8 cellular contexts compared by ENCODE assay signal in genomic region chr2:37654932-37655331, GRCh38. TPM values are rescaled to one million over a fixed set of nuclear protein-coding genes. Genes with fewer than 3 reads are reported as not detected.
A peak's percentile ranks its signal among the peaks of the same experiment; 100 is the strongest.
DNase-seq lines count a peak whose midpoint lies in the region; ATAC-seq, FAIRE-seq and TF ChIP-seq lines count a peak whose summit lies in the region.

No MANE protein-coding gene starts in this region.

- no peak for TF ChIP-seq RAD21 in IMR-90 (IDR thresholded peaks at IDR 0.05; ENCODE audit: low read length)

- H3K9me3 ChIP-seq in IMR-90 (ENCODE audit: control insufficient read depth, insufficient read depth, low read length) (no peaks in the 10 kb centered on the region), endothelial cell of umbilical vein (replicated peaks; ENCODE audit: control insufficient read depth, insufficient read depth, low read length) (no peaks in the 10 kb centered on the region), smooth muscle cell (replicated peaks; ENCODE audit: low read depth) (no peaks in the 10 kb centered on the region)

- H4K8ac ChIP-seq in IMR-90 (ENCODE audit: low read depth in 2 of 2, low read length in 2 of 2), result no peak overlapping the region

- 76% methylated on average over 2 of the region's 4 CpGs; no CpG with 5 or more reads in 1 of the 2 experiments for WGBS in IMR-90 (ENCODE audit: extremely low coverage in 2 of 2, insufficient read length in 1 of 2), 2 experiments
- 24% methylated on average over 4 of the region's 4 CpGs for WGBS in smooth muscle cell (ENCODE audit: low lambda C conversion rate)

- H3K36me3 ChIP-seq in IMR-90 (ENCODE audit: control insufficient read depth, insufficient read depth, low read length), result peaks cover 51% of the 10 kb centered on the region
- H3K36me3 ChIP-seq in endothelial cell of umbilical vein (ENCODE audit: control insufficient read depth in 2 of 2, extremely low read depth in 1 of 2, insufficient read depth in 2 of 2, low read length in 2 of 2), result no peaks in the 10 kb centered on the region
- no peaks in the 10 kb centered on the region for H3K36me3 ChIP-seq in smooth muscle cell (ENCODE audit: low read depth)

- no peak overlapping the region for H3K14ac ChIP-seq in IMR-90 (replicated peaks; ENCODE audit: low read depth, low read length)

- H3K27ac ChIP-seq in IMR-90 (ENCODE audit: insufficient read depth, low read length) (peak overlapping the region; percentile 63; the same call in 1 of the 2 replicates), endothelial cell of umbilical vein (ENCODE audit: insufficient read depth, low read depth, low read length) (peak overlapping the region; percentile 97), smooth muscle cell (ENCODE audit: low read depth) (peak overlapping the region; percentile 59)

- CTCF ChIA-PET in IMR-90 (lab: Yijun Ruan, JAX) (no interaction called here), endothelial cell of umbilical vein (lab: Charles Lee) (interaction anchor here (1.2 to 3.9 kb wide), 8 partner anchors 9 to 240 kb away, joined by 3 to 28 read pairs (median 6); no protein-coding TSS in a partner anchor)

- no peaks in the 10 kb centered on the region for H3F3A ChIP-seq in smooth muscle cell (ENCODE audit: low read depth)

- no peak overlapping the region for H2BK15ac ChIP-seq in IMR-90 (ENCODE audit: low read depth, low read length)

- peak overlapping the region; percentile 62; the same call in 1 of the 2 replicates for H3K4me2 ChIP-seq in IMR-90 (ENCODE audit: low read depth, low read length)
- peak overlapping the region; percentile 36 for H3K4me2 ChIP-seq in endothelial cell of umbilical vein (ENCODE audit: insufficient read depth, low read length)
- H3K4me2 ChIP-seq in smooth muscle cell, result peak overlapping the region; percentile 69

- TF ChIP-seq CTCF in IMR-90 (conservative IDR thresholded peaks at IDR 0.05; ENCODE audit: low read depth, low read length) (no peak), endothelial cell of umbilical vein (IDR thresholded peaks at IDR 0.05; ENCODE audit: extremely low read depth in 1 of 2, insufficient read depth in 1 of 2, low read depth in 1 of 2, low read length in 2 of 2) (no peak), smooth muscle cell (IDR thresholded peaks at IDR 0.05; ENCODE audit: borderline replicate concordance, insufficient read depth, poor library complexity, severe bottlenecking) (no peak)

- H4K20me1 ChIP-seq in IMR-90 (ENCODE audit: insufficient read depth, low read length) (peaks cover 98% of the 10 kb centered on the region), endothelial cell of umbilical vein (replicated peaks; ENCODE audit: control insufficient read depth, extremely low read depth, insufficient read depth, low read length) (no peaks in the 10 kb centered on the region), smooth muscle cell (ENCODE audit: low read depth) (peaks cover 85% of the 10 kb centered on the region)

- H3K27me3 ChIP-seq in IMR-90 (ENCODE audit: control insufficient read depth, insufficient read depth, low read length) (no peaks in the 10 kb centered on the region), endothelial cell of umbilical vein (ENCODE audit: control insufficient read depth in 2 of 2, insufficient read depth in 2 of 2, low read length in 2 of 2) (no peaks in the 10 kb centered on the region), smooth muscle cell (ENCODE audit: low read depth) (no peaks in the 10 kb centered on the region)

- in situ Hi-C loops in IMR-90 (cut with MboI; ENCODE audit: low sequenced_read_pairs), result loop anchor here (5.0 kb wide), 1 partner anchor 243 kb away; no protein-coding TSS in a partner anchor

- dilution Hi-C loops in IMR-90 (cut with HindIII; ENCODE audit: low sequenced_read_pairs, unreplicated experiment) (no loop called here), endothelial cell of umbilical vein (cut with MboI; ENCODE audit: extremely low pct_ligation_motif_present, low sequenced_read_pairs) (no loop called here)

- H2BK20ac ChIP-seq in IMR-90 (ENCODE audit: low read depth, low read length), result no peak overlapping the region

- no peak for TF ChIP-seq POLR2A in IMR-90 (IDR thresholded peaks at IDR 0.05; ENCODE audit: low read depth, low read length)
- TF ChIP-seq POLR2A in endothelial cell of umbilical vein (IDR thresholded peaks at IDR 0.05; ENCODE audit: low read depth, low read length), result no peak

- DNase-seq in IMR-90 (no peak), endothelial cell of umbilical vein (ENCODE audit: low read depth, low spot score) (no peak), smooth muscle cell (lab: John Stamatoyannopoulos, UW; ENCODE audit: unreplicated experiment) (no peak), SIG-M5 treated with dmso at 0.1 percent for 504 hours (lab: John Stamatoyannopoulos, UW; ENCODE audit: unreplicated experiment) (no peak), NCI-H1417 treated with DMSO at 0.1 percent for 48 hours (lab: John Stamatoyannopoulos, UW) (no peak), SK-N-DZ (ENCODE audit: low spot score) (no peak)

- ATAC-seq in GM18498 (IDR thresholded peaks at IDR 0.05; ENCODE audit: unreplicated experiment) (peak; percentile 80), GM21576 (IDR thresholded peaks at IDR 0.05; ENCODE audit: unreplicated experiment) (peak; percentile 76), IMR-90 (ENCODE audit: low read depth) (no peak)

- H3K4me1 ChIP-seq in IMR-90 (ENCODE audit: control insufficient read depth, insufficient read depth, low read length), result peaks cover 55% of the 10 kb centered on the region
- H3K4me1 ChIP-seq in endothelial cell of umbilical vein (ENCODE audit: control insufficient read depth, extremely low read depth, insufficient read depth, low read length), result peaks cover 82% of the 10 kb centered on the region
- H3K4me1 ChIP-seq in smooth muscle cell (ENCODE audit: low read depth), result peaks cover 41% of the 10 kb centered on the region

- H3K9ac ChIP-seq in IMR-90 (ENCODE audit: low read depth, low read length) (no peak overlapping the region), endothelial cell of umbilical vein (replicated peaks; ENCODE audit: extremely low read depth, insufficient read depth, low read length) (peak overlapping the region; percentile 48), smooth muscle cell (ENCODE audit: low read depth) (no peak overlapping the region)

- BruUV-seq in IMR-90 (replicated peaks; lab: Mats Ljungman, UMichigan) (no TSS peak), endothelial cell of umbilical vein (replicated peaks; lab: Mats Ljungman, UMichigan) (no TSS peak)

- H3K23ac ChIP-seq in IMR-90 (ENCODE audit: low read depth, low read length), result no peak overlapping the region

- H3K9me1 ChIP-seq in IMR-90 (ENCODE audit: insufficient read depth, low read length) (peaks cover 64% of the 10 kb centered on the region), endothelial cell of umbilical vein (replicated peaks; ENCODE audit: control insufficient read depth, extremely low read depth, insufficient read depth, low read length) (no peaks in the 10 kb centered on the region)

- no peak overlapping the region for H4K5ac ChIP-seq in IMR-90 (ENCODE audit: low read depth, low read length)

- intact Hi-C loops in IMR-90 (cut with micrococcal nuclease) (no loop called here), endothelial cell of umbilical vein (cut with micrococcal nuclease) (loop anchor here (1.0 to 10.0 kb wide), 2 partner anchors 241 to 330 kb away; partner anchors contain the start of gene PRKD3)

- H2AK5ac ChIP-seq in IMR-90 (ENCODE audit: low read depth, low read length), result no peak overlapping the region

- peaks cover 0 to 77% of the 10 kb centered on the region in 2 experiments; a peak in 2 of 4 replicates for H3K79me1 ChIP-seq in IMR-90 (ENCODE audit: low read depth in 1 of 2, low read length in 2 of 2)

- H3K4me3 ChIP-seq in IMR-90 (ENCODE audit: insufficient read depth, low read depth, low read length) (no peak overlapping the region), endothelial cell of umbilical vein (replicated peaks in 1 of 3; ENCODE audit: insufficient read depth in 1 of 3, low read depth in 1 of 3, low read length in 3 of 3) (no peak overlapping the region), smooth muscle cell (peak overlapping the region; percentile 6)

- H3K79me2 ChIP-seq in endothelial cell of umbilical vein (ENCODE audit: control insufficient read depth, insufficient read depth, low read length) (peaks cover 88% of the 10 kb centered on the region), smooth muscle cell (ENCODE audit: low read depth) (peaks cover 87% of the 10 kb centered on the region)

- H3K4ac ChIP-seq in IMR-90 (ENCODE audit: low read depth, low read length), result no peak overlapping the region

- H2BK5ac ChIP-seq in IMR-90 (ENCODE audit: low read depth, low read length, poor library complexity, severe bottlenecking), result peak overlapping the region; percentile 83

- H4K91ac ChIP-seq in IMR-90 (ENCODE audit: insufficient read depth, low read depth, low read length), result no peak overlapping the region

- H2AK9ac ChIP-seq in IMR-90 (replicated peaks; ENCODE audit: low read depth, low read length, poor library complexity), result no peak overlapping the region

- H2AFZ ChIP-seq in IMR-90 (replicated peaks; ENCODE audit: low read length, poor library complexity) (no peak overlapping the region), endothelial cell of umbilical vein (ENCODE audit: low read depth, low read length) (no peak overlapping the region), smooth muscle cell (ENCODE audit: low read depth) (no peak overlapping the region)

- H3K56ac ChIP-seq in IMR-90 (ENCODE audit: extremely low read depth, insufficient read depth, low read length), result no peak overlapping the region

- FAIRE-seq in endothelial cell of umbilical vein (lab: Jason Lieb, UNC), result no peak

- H3K18ac ChIP-seq in IMR-90 (ENCODE audit: low read depth, low read length), result no peak overlapping the region

- POLR2A ChIA-PET in IMR-90 (lab: Charles Lee; ENCODE audit: unreplicated experiment) (no interaction called here), endothelial cell of umbilical vein (lab: Charles Lee) (no interaction called here)

- H2BK120ac ChIP-seq in IMR-90 (ENCODE audit: low read depth, low read length), result no peak overlapping the region

RNA-seq across cellular contexts. Expression of gene CDC42EP3, which starts 16.5 kb away (rescaled TPM):
- total RNA-seq in IMR-90 (2012; rRNA removed) (152 and 167 TPM in 2 replicates), endothelial cell of umbilical vein (40.2 and 54.7 TPM in 2 replicates), smooth muscle cell (45.0 and 51.1 TPM in 2 replicates)
- polyA plus RNA-seq in IMR-90 (2012; rRNA removed) (177 and 193 TPM in 2 replicates), endothelial cell of umbilical vein (14.6 and 14.9 TPM in 2 replicates), smooth muscle cell (40.0 and 71.3 TPM in 2 replicates)
- polyA plus RNA-seq in IMR-90 (2012; cell fraction: cytosol; rRNA removed), result 71.7 and 119 TPM in 2 replicates
- polyA plus RNA-seq in IMR-90 (2012; cell fraction: nucleus; rRNA removed; ENCODE audit: low replicate concordance), result 63.1 and 123 TPM in 2 replicates
- 23.3 and 25.2 TPM in 2 replicates for polyA plus RNA-seq in endothelial cell of umbilical vein (2011; cell fraction: cytosol; rRNA removed)
- polyA plus RNA-seq in endothelial cell of umbilical vein (2011; cell fraction: nucleus; rRNA removed), result 20.4 and 27.5 TPM in 2 replicates
- 12.7 and 22.3 TPM in 2 replicates for polyA plus RNA-seq in endothelial cell of umbilical vein (2012)
- 21.0 and 23.1 TPM in 2 replicates for polyA minus RNA-seq in endothelial cell of umbilical vein
- 1.1 TPM for polyA minus RNA-seq in endothelial cell of umbilical vein (2011; cell fraction: cytosol; rRNA and poly(A)+ RNA removed)
- 19.4 and 31.1 TPM in 2 replicates for polyA minus RNA-seq in endothelial cell of umbilical vein (2011; cell fraction: nucleus; rRNA and poly(A)+ RNA removed)
- polyA plus RNA-seq in SK-N-DZ (2014; cell fraction: cytosol; rRNA removed), result 16.9 and 26.3 TPM in 2 replicates
- polyA plus RNA-seq in SK-N-DZ (2014; cell fraction: nucleus; rRNA removed), result 11.6 and 14.7 TPM in 2 replicates
